ENCODE assay signal across 20 cellular contexts in the genomic region with DNA sequence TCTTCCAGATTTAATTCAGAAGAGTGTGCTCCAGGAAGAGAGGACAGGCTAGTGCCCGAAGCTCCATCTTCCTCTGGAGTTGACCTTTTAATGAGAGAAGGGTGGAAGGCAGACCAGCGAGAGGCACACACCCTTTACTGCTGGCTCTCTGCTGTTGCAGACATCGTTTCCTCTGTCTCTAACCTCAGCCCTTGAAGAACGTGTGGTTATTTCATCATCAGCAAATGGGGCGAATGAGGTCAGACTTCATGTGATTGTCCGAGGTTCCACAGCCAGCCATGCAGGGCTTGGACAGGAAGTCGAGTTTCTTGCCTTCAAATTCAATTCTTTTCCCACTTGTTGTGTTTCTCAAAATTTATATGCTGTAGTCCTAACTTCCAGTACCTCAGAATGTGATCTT.
DNase-seq lines count a peak whose midpoint lies in the region; TF ChIP-seq lines count a peak whose summit lies in the region.
"Had no signal": no experiment of that assay in that cellular context is flagged by ENCODE, and none has a peak within 500 bp of the region (broad histone marks: within the 10 kb centered on the region; RNA-seq: fewer than 3 reads in every experiment).

No MANE protein-coding gene starts in this region.

- H3K9me3 Mint-ChIP-seq in activated T-helper 1 cell treated with anti-CD3 and anti-CD28 coated beads, Interleukin-12 subunit alpha, Interleukin-12 subunit beta, Interleukin-2, Interleukin-4 antibody, amounts not matched to agents 30 ng/mL and 10 ng/mL and 1 ng/mL, durations not matched to agents 14 hours and 24 hours and 36 hours, result no peaks in the 10 kb centered on the region
- H3K9me3 Mint-ChIP-seq: stimulated activated effector memory CD8-positive, alpha-beta T cell treated with anti-CD3 and anti-CD28 coated beads, Interleukin-12 subunit alpha, Interleukin-12 subunit beta, amount 100 ng/mL, for 72 hours had no signal

- H3K27me3 Mint-ChIP-seq in activated T-helper 1 cell treated with anti-CD3 and anti-CD28 coated beads, Interleukin-12 subunit alpha, Interleukin-12 subunit beta, Interleukin-2, Interleukin-4 antibody, amounts not matched to agents 30 ng/mL and 10 ng/mL and 1 ng/mL, durations not matched to agents 14 hours and 24 hours and 36 hours (ENCODE audit: insufficient read depth), result no peaks in the 10 kb centered on the region
- H3K27me3 Mint-ChIP-seq: activated CD4-positive, alpha-beta memory T cell treated with anti-CD3 and anti-CD28 coated beads for 36 hours; activated naive CD8-positive, alpha-beta T cell; activated T-cell treated with anti-CD3 and anti-CD28 coated beads, Interleukin-2, amount 50 U/mL, for 24 hours had no signal

- H3K36me3 Mint-ChIP-seq in activated T-helper 1 cell treated with anti-CD3 and anti-CD28 coated beads, Interleukin-12 subunit alpha, Interleukin-12 subunit beta, Interleukin-2, Interleukin-4 antibody, amounts not matched to agents 30 ng/mL and 10 ng/mL and 1 ng/mL, durations not matched to agents 14 hours and 24 hours and 36 hours (ENCODE audit: low read depth), result no peaks in the 10 kb centered on the region
- H3K36me3 Mint-ChIP-seq: stimulated activated effector memory CD8-positive, alpha-beta T cell treated with anti-CD3 and anti-CD28 coated beads, Interleukin-12 subunit alpha, Interleukin-12 subunit beta, amount 100 ng/mL, for 72 hours had no signal

- no peak for TF ChIP-seq CTCF in fibroblast of villous mesenchyme (IDR thresholded peaks at IDR 0.05; ENCODE audit: insufficient read depth, low read depth, low read length)

- no peak overlapping the region for H3K4me3 Mint-ChIP-seq in activated T-helper 1 cell treated with anti-CD3 and anti-CD28 coated beads, Interleukin-12 subunit alpha, Interleukin-12 subunit beta, Interleukin-2, Interleukin-4 antibody, amounts not matched to agents 30 ng/mL and 10 ng/mL and 1 ng/mL, durations not matched to agents 14 hours and 24 hours and 36 hours
- H3K4me3 Mint-ChIP-seq: activated CD4-positive, alpha-beta memory T cell treated with anti-CD3 and anti-CD28 coated beads for 36 hours; activated naive CD8-positive, alpha-beta T cell; activated T-cell treated with anti-CD3 and anti-CD28 coated beads, Interleukin-2, amount 50 U/mL, for 24 hours; HFFc6; stimulated activated effector memory CD8-positive, alpha-beta T cell treated with anti-CD3 and anti-CD28 coated beads, Interleukin-12 subunit alpha, Interleukin-12 subunit beta, amount 100 ng/mL, for 72 hours had no signal

- H3K4me1 Mint-ChIP-seq in activated T-helper 1 cell treated with anti-CD3 and anti-CD28 coated beads, Interleukin-12 subunit alpha, Interleukin-12 subunit beta, Interleukin-2, Interleukin-4 antibody, amounts not matched to agents 30 ng/mL and 10 ng/mL and 1 ng/mL, durations not matched to agents 14 hours and 24 hours and 36 hours (ENCODE audit: low read depth), result no peaks in the 10 kb centered on the region
- H3K4me1 Mint-ChIP-seq: stimulated activated effector memory CD8-positive, alpha-beta T cell treated with anti-CD3 and anti-CD28 coated beads, Interleukin-12 subunit alpha, Interleukin-12 subunit beta, amount 100 ng/mL, for 72 hours had no signal

- H3K27ac Mint-ChIP-seq in activated T-helper 1 cell treated with anti-CD3 and anti-CD28 coated beads, Interleukin-12 subunit alpha, Interleukin-12 subunit beta, Interleukin-2, Interleukin-4 antibody, amounts not matched to agents 30 ng/mL and 10 ng/mL and 1 ng/mL, durations not matched to agents 14 hours and 24 hours and 36 hours, result no peak overlapping the region
- H3K27ac Mint-ChIP-seq: activated CD4-positive, alpha-beta memory T cell treated with anti-CD3 and anti-CD28 coated beads for 36 hours; activated naive CD8-positive, alpha-beta T cell; activated T-cell treated with anti-CD3 and anti-CD28 coated beads, Interleukin-2, amount 50 U/mL, for 24 hours; HFFc6; stimulated activated effector memory CD8-positive, alpha-beta T cell treated with anti-CD3 and anti-CD28 coated beads, Interleukin-12 subunit alpha, Interleukin-12 subunit beta, amount 100 ng/mL, for 72 hours had no signal

- H3K4me3 ChIP-seq in fibroblast of villous mesenchyme (ENCODE audit: low read depth, low read length), result no peak overlapping the region
- H3K4me3 ChIP-seq: body of pancreas, coronary artery, MG63, tibial nerve had no signal

- intact Hi-C loops in activated T-helper 1 cell treated with anti-CD3 and anti-CD28 coated beads, Interleukin-12 subunit alpha, Interleukin-12 subunit beta, Interleukin-2, Interleukin-4 antibody, amounts not matched to agents 30 ng/mL and 10 ng/mL and 1 ng/mL, durations not matched to agents 14 hours and 24 hours and 36 hours (cut with micrococcal nuclease), result no loop called here

- DNase-seq in A172 (ENCODE audit: low spot score) (peak; percentile 34), HCEC 1CT (peak; percentile 3), RPMI7951 (ENCODE audit: low read depth) (peak; percentile 49), fibroblast of villous mesenchyme (ENCODE audit: low read depth) (peak; percentile 81), ureter (ENCODE audit: low spot score) (no peak), GM19240 (ENCODE audit: insufficient read length, low spot score) (no peak)
- no peak for DNase-seq in stimulated activated CD4-positive, alpha-beta T cell treated with anti-CD3 and anti-CD28 coated beads, Interleukin-2, amount 100 ng/mL, for 48 hours
- DNase-seq in activated T-helper 1 cell treated with anti-CD3 and anti-CD28 coated beads, Interleukin-12 subunit alpha, Interleukin-12 subunit beta, Interleukin-2, Interleukin-4 antibody, amounts not matched to agents 30 ng/mL and 10 ng/mL and 1 ng/mL, durations not matched to agents 14 hours and 24 hours and 36 hours (ENCODE audit: low spot score), result no peak
- DNase-seq: activated CD4-positive, alpha-beta memory T cell treated with anti-CD3 and anti-CD28 coated beads for 36 hours; activated T-cell treated with anti-CD3 and anti-CD28 coated beads, Interleukin-2, amount 50 U/mL, for 24 hours; HFFc6; mesendoderm; MG63; NCI-H2081 treated with DMSO at 0.1 percent for 48 hours; NCI-H510A had no signal

Comparison
In these comparisons a context has a peak if more than half of its experiments do, and no peak if none do; other contexts are left out.
1. DNase-seq: peak in A172 (single experiment), HCEC 1CT (single experiment), RPMI7951 (single experiment) and fibroblast of villous mesenchyme (single experiment); none in ureter (single experiment), GM19240 (single experiment), stimulated activated CD4-positive, alpha-beta T cell treated with anti-CD3 and anti-CD28 coated beads, Interleukin-2, amount 100 ng/mL, for 48 hours (0 of 2) and activated T-helper 1 cell treated with anti-CD3 and anti-CD28 coated beads, Interleukin-12 subunit alpha, Interleukin-12 subunit beta, Interleukin-2, Interleukin-4 antibody, amounts not matched to agents 30 ng/mL and 10 ng/mL and 1 ng/mL, durations not matched to agents 14 hours and 24 hours and 36 hours (single experiment).